8 cellular contexts compared by ENCODE assay signal in genomic region chr1:10399487-10399917, GRCh38. TPM values are rescaled to one million over a fixed set of nuclear protein-coding genes. Genes with fewer than 3 reads are reported as not detected.
A peak's percentile ranks its signal among the peaks of the same experiment; 100 is the strongest.
DNase-seq lines count a peak whose midpoint lies in the region; ATAC-seq and TF ChIP-seq lines count a peak whose summit lies in the region.

No MANE protein-coding gene starts in this region.

- H3K36me3 Mint-ChIP-seq in HFFc6 (ENCODE audit: low read depth) = peaks cover 28% of the 10 kb centered on the region

- intact Hi-C loops in Right ventricle myocardium superior (cut with DNase I) = no loop called here

- peak overlapping the region; percentile 98 for H3K4me2 ChIP-seq in parathyroid adenoma (ENCODE audit: low read length)

- H3K36me3 ChIP-seq in parathyroid adenoma (ENCODE audit: control insufficient read depth, insufficient read depth, low read length) = no peaks in the 10 kb centered on the region

- no peaks in the 10 kb centered on the region for H3K9me3 ChIP-seq in parathyroid adenoma (ENCODE audit: control insufficient read depth, low read length)

- H3K27me3 Mint-ChIP-seq in HFFc6 (ENCODE audit: insufficient read depth) = peaks cover 8% of the 10 kb centered on the region

- peak overlapping the region; percentile 92 for H3K4me3 ChIP-seq in parathyroid adenoma (ENCODE audit: low read depth, low read length)

- peaks cover 6% of the 10 kb centered on the region for H3K4me1 ChIP-seq in parathyroid adenoma

- no peaks in the 10 kb centered on the region for H3K27me3 ChIP-seq in parathyroid adenoma (ENCODE audit: control insufficient read depth, insufficient read depth, low read length)

- no peak for TF ChIP-seq CTCF in HFFc6 (IDR thresholded peaks at IDR 0.05)
- TF ChIP-seq CTCF in parathyroid adenoma (IDR thresholded peaks at IDR 0.05) = no peak
- TF ChIP-seq CTCF in GM13976 (IDR thresholded peaks at IDR 0.05; ENCODE audit: borderline replicate concordance, control extremely low read depth, extremely low read depth, insufficient read depth, missing control alignments) = no peak

- H3K9me3 Mint-ChIP-seq in HFFc6 = no peaks in the 10 kb centered on the region

- H3K27ac Mint-ChIP-seq in HFFc6 = peak overlapping the region; percentile 85

- no peak overlapping the region for H3K27ac ChIP-seq in parathyroid adenoma

- DNase-seq in COR-L47 (lab: John Stamatoyannopoulos, UW) (peak; percentile 67), HFFc6 (peak; percentile 27), Right ventricle myocardium superior (peak; percentile 62), ecto neural progenitor cell (ENCODE audit: low spot score) (no peak), activated gamma-delta T cell treated with Interleukin-2 at 50 U/mL for 16 hours (no peak), GM13976 (ENCODE audit: low spot score) (no peak)
- DNase-seq in activated effector memory CD4-positive, alpha-beta T cell treated with anti-CD3 and anti-CD28 coated beads, Interleukin-2, amount 50 U/mL, for 16 hours = peak; percentile 63

- H2AFZ ChIP-seq in parathyroid adenoma = peak overlapping the region; percentile 64

- H3K4me3 Mint-ChIP-seq in HFFc6 = peak overlapping the region; percentile 94

- H3K79me2 ChIP-seq in parathyroid adenoma = no peaks in the 10 kb centered on the region

- peaks cover 49% of the 10 kb centered on the region for H3K4me1 Mint-ChIP-seq in HFFc6 (ENCODE audit: low read depth)

- in situ Hi-C loops in GM13976 (cut with MboI; ENCODE audit: low sequenced_read_pairs, unreplicated experiment) = no loop called here

- no peak overlapping the region for H3K9ac ChIP-seq in parathyroid adenoma

- peak; percentile 0 for ATAC-seq in Right ventricle myocardium superior (ENCODE audit: poor library complexity)

RNA-seq across cellular contexts. Expression of gene PGD, which starts 0.6 kb away (rescaled TPM):
- 100 to 1,000 TPM; 131 to 235 (median 220) TPM for total RNA-seq in HFFc6 (2021; fragmentation: NEBNext Ultra II Directional; extraction: Animal tissue kit (Norgen Biotek cat#: 25700))
- total RNA-seq in Right ventricle myocardium superior = 34.4 TPM

RNA-seq across cellular contexts. Expression of gene CENPS, which starts 30.7 kb away (rescaled TPM):
- total RNA-seq in HFFc6 (2021; fragmentation: NEBNext Ultra II Directional; extraction: Animal tissue kit (Norgen Biotek cat#: 25700)) = 10 to 100 TPM; 24.3 to 31.0 (median 27.3) TPM
- 8.7 TPM for total RNA-seq in Right ventricle myocardium superior

RNA-seq across cellular contexts. Expression of gene CORT, which starts 50.3 kb away (rescaled TPM):
- total RNA-seq in HFFc6 (2021; fragmentation: NEBNext Ultra II Directional; extraction: Animal tissue kit (Norgen Biotek cat#: 25700)) = under 1 TPM in 2 of 6 experiments, not detected in 4; 0.43 TPM
- 0.32 TPM for total RNA-seq in Right ventricle myocardium superior

Comparison
In these comparisons a context has a peak if more than half of its experiments do, and no peak if none do; other contexts are left out.
1. DNase-seq: peak in COR-L47 (single experiment), HFFc6 (single experiment), activated effector memory CD4-positive, alpha-beta T cell treated with anti-CD3 and anti-CD28 coated beads, Interleukin-2, amount 50 U/mL, for 16 hours (single experiment) and Right ventricle myocardium superior (single experiment); none in ecto neural progenitor cell (single experiment), activated gamma-delta T cell treated with Interleukin-2 at 50 U/mL for 16 hours (single experiment) and GM13976 (single experiment).